ENCODE assay signal across 1 cellular context in the genomic region with DNA sequence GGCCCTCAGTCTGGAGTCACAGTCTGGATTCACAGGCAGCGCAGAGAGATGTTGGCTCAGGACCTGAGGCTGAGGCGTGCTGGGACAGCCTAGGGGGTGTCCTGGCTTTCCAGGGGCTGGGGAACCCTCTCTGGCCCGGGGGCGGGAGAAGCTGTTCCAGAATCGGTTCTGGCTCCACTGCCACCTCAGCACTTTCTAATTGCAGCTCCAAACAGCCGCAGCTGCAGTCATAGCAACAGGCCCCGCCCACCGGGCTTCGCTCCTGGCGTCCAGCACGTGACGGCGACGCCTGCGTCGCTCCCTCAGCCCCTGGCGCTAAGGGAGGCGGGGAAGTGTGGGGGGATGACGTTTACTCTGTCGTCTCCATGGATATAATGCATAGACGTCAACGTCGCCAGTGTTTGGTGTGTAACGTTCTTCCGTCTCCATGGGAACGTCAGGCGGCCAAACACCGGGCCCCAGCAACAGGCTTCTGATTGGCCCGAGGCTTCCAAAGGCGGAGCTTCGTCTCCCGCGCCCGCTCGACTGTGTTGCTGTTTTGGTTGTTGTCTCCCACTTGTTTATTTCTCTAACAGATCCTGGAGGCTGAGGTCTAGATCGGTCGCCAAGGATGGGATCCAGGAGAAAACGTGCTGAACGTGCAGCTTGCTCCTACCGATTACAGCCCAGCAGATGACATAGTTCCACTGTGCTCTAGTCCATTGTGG.
A peak's percentile ranks its signal among the peaks of the same experiment; 100 is the strongest.
TF ChIP-seq lines count a peak whose summit lies in the region.

No MANE protein-coding gene starts in this region.

TF ChIP-seq in A549, 52 proteins besides CTCF, POLR2A, EP300 and RAD21 (continued from another document):
- TF ChIP-seq, protein P1, sequence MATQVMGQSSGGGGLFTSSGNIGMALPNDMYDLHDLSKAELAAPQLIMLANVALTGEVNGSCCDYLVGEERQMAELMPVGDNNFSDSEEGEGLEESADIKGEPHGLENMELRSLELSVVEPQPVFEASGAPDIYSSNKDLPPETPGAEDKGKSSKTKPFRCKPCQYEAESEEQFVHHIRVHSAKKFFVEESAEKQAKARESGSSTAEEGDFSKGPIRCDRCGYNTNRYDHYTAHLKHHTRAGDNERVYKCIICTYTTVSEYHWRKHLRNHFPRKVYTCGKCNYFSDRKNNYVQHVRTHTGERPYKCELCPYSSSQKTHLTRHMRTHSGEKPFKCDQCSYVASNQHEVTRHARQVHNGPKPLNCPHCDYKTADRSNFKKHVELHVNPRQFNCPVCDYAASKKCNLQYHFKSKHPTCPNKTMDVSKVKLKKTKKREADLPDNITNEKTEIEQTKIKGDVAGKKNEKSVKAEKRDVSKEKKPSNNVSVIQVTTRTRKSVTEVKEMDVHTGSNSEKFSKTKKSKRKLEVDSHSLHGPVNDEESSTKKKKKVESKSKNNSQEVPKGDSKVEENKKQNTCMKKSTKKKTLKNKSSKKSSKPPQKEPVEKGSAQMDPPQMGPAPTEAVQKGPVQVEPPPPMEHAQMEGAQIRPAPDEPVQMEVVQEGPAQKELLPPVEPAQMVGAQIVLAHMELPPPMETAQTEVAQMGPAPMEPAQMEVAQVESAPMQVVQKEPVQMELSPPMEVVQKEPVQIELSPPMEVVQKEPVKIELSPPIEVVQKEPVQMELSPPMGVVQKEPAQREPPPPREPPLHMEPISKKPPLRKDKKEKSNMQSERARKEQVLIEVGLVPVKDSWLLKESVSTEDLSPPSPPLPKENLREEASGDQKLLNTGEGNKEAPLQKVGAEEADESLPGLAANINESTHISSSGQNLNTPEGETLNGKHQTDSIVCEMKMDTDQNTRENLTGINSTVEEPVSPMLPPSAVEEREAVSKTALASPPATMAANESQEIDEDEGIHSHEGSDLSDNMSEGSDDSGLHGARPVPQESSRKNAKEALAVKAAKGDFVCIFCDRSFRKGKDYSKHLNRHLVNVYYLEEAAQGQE (IDR thresholded peaks at IDR 0.05), result no peak
- TF ChIP-seq MAZ (IDR thresholded peaks at IDR 0.05; ENCODE audit: borderline replicate concordance, low read depth, low read length), result no peak
- no peak for TF ChIP-seq FOSB (CRISPR knock-in tag; IDR thresholded peaks at IDR 0.05)
- TF ChIP-seq HOXB13 (CRISPR knock-in tag; IDR thresholded peaks at IDR 0.05; ENCODE audit: low read depth), result no peak
- no peak for TF ChIP-seq RNF2 (IDR thresholded peaks at IDR 0.05; ENCODE audit: borderline replicate concordance, low read depth)
- TF ChIP-seq SREBF2 (IDR thresholded peaks at IDR 0.05), result no peak
- peak; percentile 98 for TF ChIP-seq BHLHE40 (IDR thresholded peaks at IDR 0.05; ENCODE audit: low read depth, low read length)
- TF ChIP-seq FOXS1 (CRISPR knock-in tag; IDR thresholded peaks at IDR 0.05), result no peak
- no peak for TF ChIP-seq CHD4 (IDR thresholded peaks at IDR 0.05; ENCODE audit: borderline replicate concordance)
- peak; percentile 100 for TF ChIP-seq MAFK (IDR thresholded peaks at IDR 0.05; ENCODE audit: partially characterized antibody)
- TF ChIP-seq, protein P2, sequence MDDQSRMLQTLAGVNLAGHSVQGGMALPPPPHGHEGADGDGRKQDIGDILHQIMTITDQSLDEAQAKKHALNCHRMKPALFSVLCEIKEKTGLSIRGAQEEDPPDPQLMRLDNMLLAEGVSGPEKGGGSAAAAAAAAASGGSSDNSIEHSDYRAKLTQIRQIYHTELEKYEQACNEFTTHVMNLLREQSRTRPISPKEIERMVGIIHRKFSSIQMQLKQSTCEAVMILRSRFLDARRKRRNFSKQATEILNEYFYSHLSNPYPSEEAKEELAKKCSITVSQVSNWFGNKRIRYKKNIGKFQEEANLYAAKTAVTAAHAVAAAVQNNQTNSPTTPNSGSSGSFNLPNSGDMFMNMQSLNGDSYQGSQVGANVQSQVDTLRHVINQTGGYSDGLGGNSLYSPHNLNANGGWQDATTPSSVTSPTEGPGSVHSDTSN (IDR thresholded peaks at IDR 0.05), result peak; percentile 79
- TF ChIP-seq CBX2 (IDR thresholded peaks at IDR 0.05; ENCODE audit: borderline replicate concordance, low read depth), result no peak
- no peak for TF ChIP-seq KDM5A (IDR thresholded peaks at IDR 0.05)
- no peak for TF ChIP-seq CEBPB (IDR thresholded peaks at IDR 0.05)
- no peak for TF ChIP-seq ESRRA (IDR thresholded peaks at IDR 0.05; ENCODE audit: borderline replicate concordance, low read length)
- TF ChIP-seq TP53 (CRISPR knock-in tag; IDR thresholded peaks at IDR 0.05), result no peak
- no peak for TF ChIP-seq FOSL2 (IDR thresholded peaks at IDR 0.05)
- TF ChIP-seq FOSL2 (CRISPR knock-in tag; IDR thresholded peaks at IDR 0.05), result peak; percentile 37; the same call in 1 of the 2 replicates
- no peak for TF ChIP-seq JUNB (IDR thresholded peaks at IDR 0.05)
- TF ChIP-seq HEYL (CRISPR knock-in tag; IDR thresholded peaks at IDR 0.05), result no peak
- TF ChIP-seq NPAS2 (CRISPR knock-in tag; IDR thresholded peaks at IDR 0.05; ENCODE audit: borderline replicate concordance), result no peak
- TF ChIP-seq EHF (CRISPR knock-in tag; IDR thresholded peaks at IDR 0.05), result no peak
- TF ChIP-seq, protein P3, sequence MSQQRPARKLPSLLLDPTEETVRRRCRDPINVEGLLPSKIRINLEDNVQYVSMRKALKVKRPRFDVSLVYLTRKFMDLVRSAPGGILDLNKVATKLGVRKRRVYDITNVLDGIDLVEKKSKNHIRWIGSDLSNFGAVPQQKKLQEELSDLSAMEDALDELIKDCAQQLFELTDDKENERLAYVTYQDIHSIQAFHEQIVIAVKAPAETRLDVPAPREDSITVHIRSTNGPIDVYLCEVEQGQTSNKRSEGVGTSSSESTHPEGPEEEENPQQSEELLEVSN (IDR thresholded peaks at IDR 0.05; ENCODE audit: borderline replicate concordance, low read depth), result peak; percentile 85
- TF ChIP-seq ZC3H11A (IDR thresholded peaks at IDR 0.05), result no peak
- TF ChIP-seq RFX5 (IDR thresholded peaks at IDR 0.05), result peak; percentile 98
- TF ChIP-seq NR3C1 (IDR thresholded peaks at IDR 0.05), result no peak
- TF ChIP-seq TFCP2L1 (CRISPR knock-in tag; IDR thresholded peaks at IDR 0.05), result no peak
- no peak for TF ChIP-seq RARB (CRISPR knock-in tag; IDR thresholded peaks at IDR 0.05)
- no peak for TF ChIP-seq HDAC2 (IDR thresholded peaks at IDR 0.05)
- peak; percentile 76; the same call in 1 of the 2 replicates for TF ChIP-seq MYC (IDR thresholded peaks at IDR 0.05; ENCODE audit: borderline replicate concordance, low read length)
- TF ChIP-seq, protein P4, sequence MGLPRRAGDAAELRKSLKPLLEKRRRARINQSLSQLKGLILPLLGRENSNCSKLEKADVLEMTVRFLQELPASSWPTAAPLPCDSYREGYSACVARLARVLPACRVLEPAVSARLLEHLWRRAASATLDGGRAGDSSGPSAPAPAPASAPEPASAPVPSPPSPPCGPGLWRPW (IDR thresholded peaks at IDR 0.05), result no peak
- no peak for TF ChIP-seq ZFP36 (IDR thresholded peaks at IDR 0.05; ENCODE audit: borderline replicate concordance, partially characterized antibody)
- no peak for TF ChIP-seq CBX8 (IDR thresholded peaks at IDR 0.05)
- TF ChIP-seq, protein P5, sequence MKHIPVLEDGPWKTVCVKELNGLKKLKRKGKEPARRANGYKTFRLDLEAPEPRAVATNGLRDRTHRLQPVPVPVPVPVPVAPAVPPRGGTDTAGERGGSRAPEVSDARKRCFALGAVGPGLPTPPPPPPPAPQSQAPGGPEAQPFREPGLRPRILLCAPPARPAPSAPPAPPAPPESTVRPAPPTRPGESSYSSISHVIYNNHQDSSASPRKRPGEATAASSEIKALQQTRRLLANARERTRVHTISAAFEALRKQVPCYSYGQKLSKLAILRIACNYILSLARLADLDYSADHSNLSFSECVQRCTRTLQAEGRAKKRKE (CRISPR knock-in tag; IDR thresholded peaks at IDR 0.05; ENCODE audit: low read depth), result no peak
- TF ChIP-seq KDM1A (IDR thresholded peaks at IDR 0.05; ENCODE audit: low read depth), result no peak
- no peak for TF ChIP-seq RCOR1 (IDR thresholded peaks at IDR 0.05; ENCODE audit: low read depth, low read length)
- no peak for TF ChIP-seq CHD2 (IDR thresholded peaks at IDR 0.05; ENCODE audit: low read length, partially characterized antibody)
- TF ChIP-seq, protein P6, sequence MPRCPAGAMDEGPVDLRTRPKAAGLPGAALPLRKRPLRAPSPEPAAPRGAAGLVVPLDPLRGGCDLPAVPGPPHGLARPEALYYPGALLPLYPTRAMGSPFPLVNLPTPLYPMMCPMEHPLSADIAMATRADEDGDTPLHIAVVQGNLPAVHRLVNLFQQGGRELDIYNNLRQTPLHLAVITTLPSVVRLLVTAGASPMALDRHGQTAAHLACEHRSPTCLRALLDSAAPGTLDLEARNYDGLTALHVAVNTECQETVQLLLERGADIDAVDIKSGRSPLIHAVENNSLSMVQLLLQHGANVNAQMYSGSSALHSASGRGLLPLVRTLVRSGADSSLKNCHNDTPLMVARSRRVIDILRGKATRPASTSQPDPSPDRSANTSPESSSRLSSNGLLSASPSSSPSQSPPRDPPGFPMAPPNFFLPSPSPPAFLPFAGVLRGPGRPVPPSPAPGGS (IDR thresholded peaks at IDR 0.05), result no peak
- TF ChIP-seq, protein P7, sequence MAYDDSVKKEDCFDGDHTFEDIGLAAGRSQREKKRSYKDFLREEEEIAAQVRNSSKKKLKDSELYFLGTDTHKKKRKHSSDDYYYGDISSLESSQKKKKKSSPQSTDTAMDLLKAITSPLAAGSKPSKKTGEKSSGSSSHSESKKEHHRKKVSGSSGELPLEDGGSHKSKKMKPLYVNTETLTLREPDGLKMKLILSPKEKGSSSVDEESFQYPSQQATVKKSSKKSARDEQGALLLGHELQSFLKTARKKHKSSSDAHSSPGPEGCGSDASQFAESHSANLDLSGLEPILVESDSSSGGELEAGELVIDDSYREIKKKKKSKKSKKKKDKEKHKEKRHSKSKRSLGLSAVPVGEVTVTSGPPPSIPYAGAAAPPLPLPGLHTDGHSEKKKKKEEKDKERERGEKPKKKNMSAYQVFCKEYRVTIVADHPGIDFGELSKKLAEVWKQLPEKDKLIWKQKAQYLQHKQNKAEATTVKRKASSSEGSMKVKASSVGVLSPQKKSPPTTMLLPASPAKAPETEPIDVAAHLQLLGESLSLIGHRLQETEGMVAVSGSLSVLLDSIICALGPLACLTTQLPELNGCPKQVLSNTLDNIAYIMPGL (CRISPR knock-in tag; IDR thresholded peaks at IDR 0.05; ENCODE audit: borderline replicate concordance), result no peak
- no peak for TF ChIP-seq HOXA7 (CRISPR knock-in tag; IDR thresholded peaks at IDR 0.05)
- no peak for TF ChIP-seq NFE2L2 (conservative IDR thresholded peaks at IDR 0.05; ENCODE audit: low read length)
- TF ChIP-seq, protein P8, sequence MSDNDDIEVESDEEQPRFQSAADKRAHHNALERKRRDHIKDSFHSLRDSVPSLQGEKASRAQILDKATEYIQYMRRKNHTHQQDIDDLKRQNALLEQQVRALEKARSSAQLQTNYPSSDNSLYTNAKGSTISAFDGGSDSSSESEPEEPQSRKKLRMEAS (IDR thresholded peaks at IDR 0.05), result peak; percentile 97
